31 cellular contexts compared by ENCODE assay signal in genomic region chr5:88955403-88955802, GRCh38.
"Had no signal": no experiment of that assay in that cellular context is flagged by ENCODE, and none has a peak within 500 bp of the region (broad histone marks: within the 10 kb centered on the region; RNA-seq: fewer than 3 reads in every experiment).

No MANE protein-coding gene starts in this region.

- H3K36me3 ChIP-seq: ascending aorta, Peyer's patch, SJSA1 had no signal

- H3K4me3 Mint-ChIP-seq: activated B cell treated with CpG ODN at 0.5 μM for 24 hours; activated CD4-positive, alpha-beta T cell treated with anti-CD3 and anti-CD28 coated beads, Interleukin-2, amount 10 ng/mL, durations not matched to agents 24 days and 14 days; activated naive CD8-positive, alpha-beta T cell treated with anti-CD3 and anti-CD28 coated beads, Interleukin-2, amount 50 U/mL, for 24 hours; activated T-cell treated with anti-CD3 and anti-CD28 coated beads, Interleukin-2, amount 50 U/mL, for 4 hours; T-helper 1 cell treated with Interleukin-12 subunit alpha and Interleukin-12 subunit beta and Interleukin-4 antibody, amounts not matched to agents 30 μg/mL and 1 μg/mL, for 36 hours had no signal

- H3K4me1 Mint-ChIP-seq: activated CD4-positive, alpha-beta T cell treated with anti-CD3 and anti-CD28 coated beads, Interleukin-2, amount 10 ng/mL, durations not matched to agents 24 days and 14 days; activated naive CD8-positive, alpha-beta T cell treated with anti-CD3 and anti-CD28 coated beads, Interleukin-2, amount 50 U/mL, for 24 hours had no signal

- H3K9me3 ChIP-seq: ascending aorta, body of pancreas, Peyer's patch, SJSA1 had no signal

- DNase-seq: activated B cell treated with CpG ODN at 0.5 μM for 24 hours; activated CD4-positive, alpha-beta T cell treated with anti-CD3 and anti-CD28 coated beads for 1 hour; activated CD4-positive, alpha-beta T cell treated with anti-CD3 and anti-CD28 coated beads, Interleukin-2, amount 10 ng/mL, durations not matched to agents 24 days and 14 days; activated CD4-positive, alpha-beta T cell treated with anti-CD3 and anti-CD28 coated beads, Interleukin-2, amount 50 U/mL, for 48 hours; activated CD8-positive, alpha-beta memory T cell treated with anti-CD3 and anti-CD28 coated beads for 24 hours; activated effector memory CD4-positive, alpha-beta T cell treated with anti-CD3 and anti-CD28 coated beads, Interleukin-2, amount 50 U/mL, for 16 hours; activated naive CD4-positive, alpha-beta T cell treated with Interleukin-2 at 50 U/mL for 16 hours; activated naive CD8-positive, alpha-beta T cell treated with anti-CD3 and anti-CD28 coated beads, Interleukin-2, amount 50 U/mL, for 24 hours; activated T-cell treated with anti-CD3 and anti-CD28 coated beads, Interleukin-2, amount 50 U/mL, for 4 hours; amniotic stem cell; body of pancreas; central memory CD4-positive, alpha-beta T cell; KG1; NCI-H1092; NCI-H1417 treated with DMSO at 0.1 percent for 48 hours; NCI-H1694; NCI-H2029; NCI-H2107; NCI-H2171 treated with DMSO at 0.1 percent for 48 hours; NCI-H345; NCI-H510A treated with DMSO at 0.1 percent for 48 hours; NCI-H69; NK-92 treated with Interleukin-12 subunit alpha and Interleukin-12 subunit beta, amount 100 ng/mL, for 24 hours; Peyer's patch; Right ventricle myocardium superior had no signal

- H3K9me3 Mint-ChIP-seq: activated B cell treated with CpG ODN at 0.5 μM for 24 hours; activated CD4-positive, alpha-beta T cell treated with anti-CD3 and anti-CD28 coated beads, Interleukin-2, amount 10 ng/mL, durations not matched to agents 24 days and 14 days; activated naive CD4-positive, alpha-beta T cell treated with anti-CD3 and anti-CD28 coated beads, Interleukin-2, amount 50 U/mL, for 72 hours; activated naive CD8-positive, alpha-beta T cell treated with anti-CD3 and anti-CD28 coated beads, Interleukin-2, amount 50 U/mL, for 24 hours; activated T-cell treated with anti-CD3 and anti-CD28 coated beads, Interleukin-2, amount 50 U/mL, for 4 hours; T-helper 1 cell treated with Interleukin-12 subunit alpha and Interleukin-12 subunit beta and Interleukin-4 antibody, amounts not matched to agents 30 μg/mL and 1 μg/mL, for 36 hours had no signal

- H3K4me1 ChIP-seq: body of pancreas, Peyer's patch, SJSA1 had no signal

- H3K27ac ChIP-seq: body of pancreas, Peyer's patch, RWPE1, SJSA1 had no signal

- H3K4me3 ChIP-seq: ascending aorta, body of pancreas, Peyer's patch, SJSA1 had no signal

- H3K27me3 Mint-ChIP-seq: activated B cell treated with CpG ODN at 0.5 μM for 24 hours had no signal

- ATAC-seq: activated naive CD4-positive, alpha-beta T cell treated with anti-CD3 and anti-CD28 coated beads, Interleukin-2, amount 50 U/mL, for 72 hours; activated naive CD8-positive, alpha-beta T cell treated with anti-CD3 and anti-CD28 coated beads, Interleukin-2, amount 50 U/mL, for 24 hours; activated T-cell treated with anti-CD3 and anti-CD28 coated beads, Interleukin-2, amount 50 U/mL, for 4 hours; body of pancreas; SK-N-SH treated with all-trans-retinoic acid at 6 μM for 48 hours had no signal

- H3K27ac Mint-ChIP-seq: activated B cell treated with CpG ODN at 0.5 μM for 24 hours; activated CD4-positive, alpha-beta T cell treated with anti-CD3 and anti-CD28 coated beads, Interleukin-2, amount 10 ng/mL, durations not matched to agents 24 days and 14 days; activated naive CD4-positive, alpha-beta T cell treated with anti-CD3 and anti-CD28 coated beads, Interleukin-2, amount 50 U/mL, for 72 hours; activated naive CD8-positive, alpha-beta T cell treated with anti-CD3 and anti-CD28 coated beads, Interleukin-2, amount 50 U/mL, for 24 hours; T-helper 1 cell treated with Interleukin-12 subunit alpha and Interleukin-12 subunit beta and Interleukin-4 antibody, amounts not matched to agents 30 μg/mL and 1 μg/mL, for 36 hours had no signal

- H3K27me3 ChIP-seq: ascending aorta, body of pancreas, Peyer's patch, SJSA1 had no signal
